In genomic region chr4:7584133-7584532, GRCh38 we compare ENCODE assay signal across 22 cellular contexts.
"Had no signal": no experiment of that assay in that cellular context is flagged by ENCODE, and none has a peak within 500 bp of the region (broad histone marks: within the 10 kb centered on the region; RNA-seq: fewer than 3 reads in every experiment).

No MANE protein-coding gene starts in this region.

- DNase-seq: cerebellar nuclear complex; colonic mucosa; cortex of kidney; effector CD8-positive, alpha-beta T cell; effector memory CD8-positive, alpha-beta T cell; endodermal cell; erythroblast; esophagus squamous epithelium; foreskin fibroblast; foreskin melanocyte; gastrocnemius medialis; glutamatergic neuron; head of caudate nucleus; heart right ventricle; hippocampal formation; left cardiac atrium; left lung; left ventricle myocardium superior; lower lobe of right lung; mesenchymal stem cell had no signal

- H3K9me3 ChIP-seq: colonic mucosa, gastrocnemius medialis had no signal

- H3K4me3 ChIP-seq: colonic mucosa, esophagus squamous epithelium, gastrocnemius medialis, heart right ventricle, left lung, lower lobe of right lung had no signal

- H3K4me1 ChIP-seq: colonic mucosa, esophagus squamous epithelium, gastrocnemius medialis, heart right ventricle, left lung, lower lobe of right lung had no signal

- H3K27ac ChIP-seq: colonic mucosa, epithelial cell of prostate, esophagus squamous epithelium, gastrocnemius medialis, heart right ventricle, left lung, lower lobe of right lung had no signal

- H3K27me3 ChIP-seq: colonic mucosa had no signal

- H3K36me3 ChIP-seq: colonic mucosa, esophagus squamous epithelium, gastrocnemius medialis, heart right ventricle, left lung, lower lobe of right lung had no signal

- ATAC-seq: effector memory CD8-positive, alpha-beta T cell; esophagus mucosa; gastrocnemius medialis; heart right ventricle; left cardiac atrium; left lung; left ventricle myocardium superior; lower lobe of right lung had no signal
